In genomic region chr9:114377046-114377445, GRCh38 we compare ENCODE assay signal across 2 cellular contexts.
TF ChIP-seq lines count a peak whose summit lies in the region.

No MANE protein-coding gene starts in this region.

TF ChIP-seq in K562, 482 proteins besides CTCF, POLR2A, EP300 and RAD21:
- TF ChIP-seq CHD2 (IDR thresholded peaks at IDR 0.05; ENCODE audit: low read depth, low read length) (no peak), RBFOX2 (IDR thresholded peaks at IDR 0.05; ENCODE audit: low read depth, low read length) (0 out of 2 replicates have a peak, but pooled peaks have one; percentile 7)
TF ChIP-seq in K562: peak in this region for 1.

TF ChIP-seq in WTC11, 78 proteins besides CTCF, POLR2A, EP300 and RAD21:
- TF ChIP-seq CBFB (CRISPR knock-in tag; IDR thresholded peaks at IDR 0.05; ENCODE audit: low read depth) (no peak), ZNF138 (CRISPR knock-in tag; conservative IDR thresholded peaks at IDR 0.05) (no peak), ZNF416 (CRISPR knock-in tag; IDR thresholded peaks at IDR 0.05) (no peak), IRF2 (CRISPR knock-in tag; IDR thresholded peaks at IDR 0.05; ENCODE audit: borderline replicate concordance, low read depth) (no peak), TEAD1 (CRISPR knock-in tag; IDR thresholded peaks at IDR 0.05) (no peak), ZNF671 (CRISPR knock-in tag; IDR thresholded peaks at IDR 0.05) (no peak), ZNF532 (CRISPR knock-in tag; IDR thresholded peaks at IDR 0.05; ENCODE audit: borderline replicate concordance) (no peak), GRHL2 (CRISPR knock-in tag; IDR thresholded peaks at IDR 0.05; ENCODE audit: insufficient replicate concordance, severe bottlenecking) (no peak), SMAD4 (CRISPR knock-in tag; IDR thresholded peaks at IDR 0.05) (no peak), MYBL2 (CRISPR knock-in tag; IDR thresholded peaks at IDR 0.05) (no peak), CREB1 (CRISPR knock-in tag; IDR thresholded peaks at IDR 0.05) (no peak), FOXJ3 (CRISPR knock-in tag; IDR thresholded peaks at IDR 0.05; ENCODE audit: borderline replicate concordance) (no peak), IRF1 (CRISPR knock-in tag; IDR thresholded peaks at IDR 0.05) (no peak), JUN (CRISPR knock-in tag; IDR thresholded peaks at IDR 0.05) (no peak)
